Comparison of ENCODE assay signal across 16 cellular contexts in the genomic region with DNA sequence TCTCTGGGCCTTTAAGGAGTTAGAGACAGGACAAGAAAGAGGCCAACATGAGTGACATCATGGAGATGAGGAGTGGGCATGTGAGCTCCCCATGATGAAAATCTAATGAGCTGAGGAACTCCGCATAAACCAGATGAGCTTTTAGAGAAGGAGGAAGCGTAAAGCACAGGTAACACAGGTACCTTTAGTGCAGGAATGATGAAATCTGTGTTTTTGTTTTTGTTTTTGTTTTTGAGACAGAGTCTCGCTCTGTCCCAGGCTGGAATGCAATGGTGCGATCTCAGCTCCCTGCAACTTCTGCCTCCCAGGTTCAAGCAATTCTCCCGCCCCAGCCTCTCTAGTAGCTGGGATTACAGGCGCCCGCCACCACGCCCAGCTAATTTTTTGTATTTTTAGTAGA.
"Had no signal": no experiment of that assay in that cellular context is flagged by ENCODE, and none has a peak within 500 bp of the region (broad histone marks: within the 10 kb centered on the region; RNA-seq: fewer than 3 reads in every experiment).

No MANE protein-coding gene starts in this region.

- H3K4me1 Mint-ChIP-seq: central memory CD8-positive, alpha-beta T cell had no signal

- DNase-seq: activated CD4-positive, alpha-beta memory T cell treated with anti-CD3 and anti-CD28 coated beads for 36 hours; activated CD4-positive, alpha-beta T cell treated with anti-CD3 and anti-CD28 coated beads for 1 hour; activated effector memory CD4-positive, alpha-beta T cell treated with Interleukin-2 at 50 U/mL for 16 hours; activated T-cell treated with anti-CD3 and anti-CD28 coated beads, Interleukin-2, amount 50 U/mL, for 24 hours; brain microvascular endothelial cell; cortex of kidney; effector CD8-positive, alpha-beta T cell; esophagus squamous epithelium; mammary epithelial cell; naive B cell; posterior cingulate gyrus; small intestine; stimulated activated CD4-positive, alpha-beta T cell treated with anti-CD3 and anti-CD28 coated beads, Interleukin-4, amount 100 ng/mL, for 4 hours; stimulated activated CD8-positive, alpha-beta memory T cell treated with anti-CD3 and anti-CD28 coated beads, Interleukin-4, amount 100 ng/mL, for 48 hours had no signal

- H3K27ac Mint-ChIP-seq: activated CD4-positive, alpha-beta memory T cell treated with anti-CD3 and anti-CD28 coated beads for 36 hours had no signal

- H3K4me3 Mint-ChIP-seq: activated CD4-positive, alpha-beta memory T cell treated with anti-CD3 and anti-CD28 coated beads for 36 hours; activated T-cell treated with anti-CD3 and anti-CD28 coated beads, Interleukin-2, amount 50 U/mL, for 24 hours; central memory CD8-positive, alpha-beta T cell had no signal

- H3K27me3 ChIP-seq: brain microvascular endothelial cell, right atrium auricular region had no signal

- H3K27ac ChIP-seq: brain microvascular endothelial cell had no signal

- H3K9me3 ChIP-seq: esophagus squamous epithelium, right atrium auricular region had no signal

- H3K36me3 ChIP-seq: brain microvascular endothelial cell, esophagus squamous epithelium, right atrium auricular region had no signal

- H3K9me3 Mint-ChIP-seq: activated T-cell treated with anti-CD3 and anti-CD28 coated beads, Interleukin-2, amount 50 U/mL, for 24 hours; central memory CD8-positive, alpha-beta T cell; naive B cell had no signal
